Comparison of ENCODE assay signal across 8 cellular contexts in genomic region chr12:11718768-11719253, GRCh38.
DNase-seq lines count a peak whose midpoint lies in the region; ATAC-seq and TF ChIP-seq lines count a peak whose summit lies in the region.

No MANE protein-coding gene starts in this region.

- H3K4me3 ChIP-seq in fibroblast of pulmonary artery (replicated peaks; ENCODE audit: low read depth, low read length), result no peak overlapping the region
- no peak overlapping the region for H3K4me3 ChIP-seq in gastrocnemius medialis

- no peaks in the 10 kb centered on the region for H3K27me3 ChIP-seq in gastrocnemius medialis

- TF ChIP-seq CTCF in fibroblast of pulmonary artery (IDR thresholded peaks at IDR 0.05; ENCODE audit: low read length, missing control alignments), result no peak
- no peak for TF ChIP-seq CTCF in gastrocnemius medialis (IDR thresholded peaks at IDR 0.05 in 4 of 5, conservative IDR thresholded peaks at IDR 0.05 in 1 of 5)

- H3K4me1 ChIP-seq in gastrocnemius medialis, result peaks cover 10 to 16% of the 10 kb centered on the region in 2 donors

- peak; percentile 86 for ATAC-seq in SK-N-SH treated with all-trans-retinoic acid at 6 μM for 48 hours
- ATAC-seq in gastrocnemius medialis, result no peak
- ATAC-seq in GM21619 (IDR thresholded peaks at IDR 0.05; ENCODE audit: unreplicated experiment), result no peak

- in situ Hi-C loops in gastrocnemius medialis (cut with MboI; ENCODE audit: low sequenced_read_pairs in 4 of 4), result no loop called here

- TF ChIP-seq POLR2A in gastrocnemius medialis (IDR thresholded peaks at IDR 0.05), result no peak

- no peak overlapping the region for H3K27ac ChIP-seq in gastrocnemius medialis

- intact Hi-C loops in gastrocnemius medialis (cut with DNase I; ENCODE audit: low total_unique reads), result no loop called here

- H3K9me3 ChIP-seq in gastrocnemius medialis, result no peaks in the 10 kb centered on the region

- DNase-seq in GM04503 (ENCODE audit: low read depth) (peak; percentile 52), fibroblast of pulmonary artery (ENCODE audit: low read depth) (peak; percentile 65), retina (peak; percentile 44), DMS53 (lab: John Stamatoyannopoulos, UW) (no peak), gastrocnemius medialis (no peak), activated gamma-delta T cell (lab: John Stamatoyannopoulos, UW) (no peak)

- no peaks in the 10 kb centered on the region for H3K36me3 ChIP-seq in gastrocnemius medialis

TF ChIP-seq in SK-N-SH treated with all-trans-retinoic acid at 6 μM for 48 hours, 23 proteins besides CTCF, POLR2A, EP300 and RAD21:
- TF ChIP-seq ESRRG (CRISPR knock-in tag; IDR thresholded peaks at IDR 0.05) (no peak), BACH2 (CRISPR knock-in tag; IDR thresholded peaks at IDR 0.05; ENCODE audit: borderline replicate concordance) (no peak), ZFP30 (CRISPR knock-in tag; IDR thresholded peaks at IDR 0.05) (peak; percentile 17; the same call in 1 of the 2 replicates), PATZ1 (CRISPR knock-in tag; IDR thresholded peaks at IDR 0.05; ENCODE audit: borderline replicate concordance) (no peak), TSHZ2 (CRISPR knock-in tag; IDR thresholded peaks at IDR 0.05) (peak; percentile 77; the same call in 1 of the 2 replicates), TCF4 (CRISPR knock-in tag; IDR thresholded peaks at IDR 0.05; ENCODE audit: borderline replicate concordance) (peak; percentile 87), CREB5 (CRISPR knock-in tag; IDR thresholded peaks at IDR 0.05; ENCODE audit: low read depth) (no peak), ISL1 (CRISPR knock-in tag; IDR thresholded peaks at IDR 0.05) (peak; percentile 64; the same call in 1 of the 2 replicates)

Comparison
In these comparisons a context has a peak if more than half of its experiments do, and no peak if none do; other contexts are left out.
1. DNase-seq: peak in GM04503 (single experiment), fibroblast of pulmonary artery (single experiment) and retina (single experiment); none in DMS53 (single experiment), gastrocnemius medialis (0 of 2) and activated gamma-delta T cell (single experiment).